In the genomic region with DNA sequence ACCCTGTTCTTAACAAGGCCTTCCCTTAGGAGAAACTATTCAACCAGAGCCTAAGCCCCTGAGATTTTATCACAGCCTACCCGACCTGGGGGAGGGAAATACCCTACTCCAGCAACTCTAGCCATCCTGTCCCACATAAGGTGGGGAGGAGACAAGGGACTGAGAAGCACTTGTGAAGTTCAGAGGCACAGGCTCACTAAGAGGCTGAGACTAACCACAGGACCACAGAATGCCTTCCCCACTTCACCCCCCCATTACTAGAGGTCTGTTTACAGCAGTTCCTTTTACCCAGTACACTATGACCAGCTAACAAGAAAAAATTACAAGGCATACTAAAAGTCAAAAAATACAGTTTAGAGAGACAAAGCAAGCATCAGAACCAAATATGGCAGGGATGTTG, we compare ENCODE assay signal across 11 cellular contexts.
A peak's percentile ranks its signal among the peaks of the same experiment; 100 is the strongest.
DNase-seq lines count a peak whose midpoint lies in the region; ATAC-seq lines count a peak whose summit lies in the region.
"Had no signal": no experiment of that assay in that cellular context is flagged by ENCODE, and none has a peak within 500 bp of the region (broad histone marks: within the 10 kb centered on the region; RNA-seq: fewer than 3 reads in every experiment).

No MANE protein-coding gene starts in this region.

- H3K27ac Mint-ChIP-seq in stimulated activated effector memory CD8-positive, alpha-beta T cell treated with anti-CD3 and anti-CD28 coated beads, Interleukin-12 subunit alpha, Interleukin-12 subunit beta, amount 100 ng/mL, for 72 hours: no peak overlapping the region
- H3K27ac Mint-ChIP-seq: activated naive CD8-positive, alpha-beta T cell treated with anti-CD3 and anti-CD28 coated beads, Interleukin-2, amount 10 ng/mL, durations not matched to agents 7 days and 5 days; HFFc6 had no signal

- no peaks in the 10 kb centered on the region for H3K4me1 Mint-ChIP-seq in stimulated activated effector memory CD8-positive, alpha-beta T cell treated with anti-CD3 and anti-CD28 coated beads, Interleukin-12 subunit alpha, Interleukin-12 subunit beta, amount 100 ng/mL, for 72 hours
- H3K4me1 Mint-ChIP-seq: activated naive CD8-positive, alpha-beta T cell treated with anti-CD3 and anti-CD28 coated beads, Interleukin-2, amount 10 ng/mL, durations not matched to agents 7 days and 5 days had no signal

- no peaks in the 10 kb centered on the region for H3K36me3 Mint-ChIP-seq in stimulated activated effector memory CD8-positive, alpha-beta T cell treated with anti-CD3 and anti-CD28 coated beads, Interleukin-12 subunit alpha, Interleukin-12 subunit beta, amount 100 ng/mL, for 72 hours
- H3K36me3 Mint-ChIP-seq: activated naive CD8-positive, alpha-beta T cell treated with anti-CD3 and anti-CD28 coated beads, Interleukin-2, amount 10 ng/mL, durations not matched to agents 7 days and 5 days had no signal

- no peak for DNase-seq in stimulated activated effector memory CD8-positive, alpha-beta T cell treated with anti-CD3 and anti-CD28 coated beads, Interleukin-12 subunit alpha, Interleukin-12 subunit beta, amount 100 ng/mL, for 72 hours (ENCODE audit: low spot score in 2 of 2)
- no peak for DNase-seq in stimulated activated CD8-positive, alpha-beta memory T cell treated with anti-CD3 and anti-CD28 coated beads, Interleukin-4, amount 100 ng/mL, for 48 hours
- DNase-seq in stimulated activated naive CD4-positive, alpha-beta T cell (lab: John Stamatoyannopoulos, UW): no peak
- no peak for DNase-seq in COLO668 (lab: John Stamatoyannopoulos, UW; ENCODE audit: unreplicated experiment)
- DNase-seq: activated naive CD8-positive, alpha-beta T cell treated with anti-CD3 and anti-CD28 coated beads, Interleukin-2, amount 10 ng/mL, durations not matched to agents 7 days and 5 days; COR-L47; cortex of kidney; HFFc6 had no signal

- no peaks in the 10 kb centered on the region for H3K9me3 Mint-ChIP-seq in stimulated activated effector memory CD8-positive, alpha-beta T cell treated with anti-CD3 and anti-CD28 coated beads, Interleukin-12 subunit alpha, Interleukin-12 subunit beta, amount 100 ng/mL, for 72 hours
- H3K9me3 Mint-ChIP-seq: activated naive CD8-positive, alpha-beta T cell treated with anti-CD3 and anti-CD28 coated beads, Interleukin-2, amount 10 ng/mL, durations not matched to agents 7 days and 5 days; HFFc6 had no signal

- no peak overlapping the region for H3K4me3 Mint-ChIP-seq in stimulated activated effector memory CD8-positive, alpha-beta T cell treated with anti-CD3 and anti-CD28 coated beads, Interleukin-12 subunit alpha, Interleukin-12 subunit beta, amount 100 ng/mL, for 72 hours
- H3K4me3 Mint-ChIP-seq: activated naive CD8-positive, alpha-beta T cell treated with anti-CD3 and anti-CD28 coated beads, Interleukin-2, amount 10 ng/mL, durations not matched to agents 7 days and 5 days; HFFc6 had no signal

- ATAC-seq in GM19023 (IDR thresholded peaks at IDR 0.05; ENCODE audit: unreplicated experiment): peak; percentile 74
- ATAC-seq in HG02678 (IDR thresholded peaks at IDR 0.05; ENCODE audit: unreplicated experiment): peak; percentile 79
- ATAC-seq in HG03565 (IDR thresholded peaks at IDR 0.05; ENCODE audit: unreplicated experiment): peak; percentile 59
- peak; percentile 31 for ATAC-seq in stimulated activated effector memory CD8-positive, alpha-beta T cell treated with anti-CD3 and anti-CD28 coated beads, Interleukin-12 subunit alpha, Interleukin-12 subunit beta, amount 100 ng/mL, for 72 hours
